ENCODE assay signal across 16 cellular contexts in the genomic region with DNA sequence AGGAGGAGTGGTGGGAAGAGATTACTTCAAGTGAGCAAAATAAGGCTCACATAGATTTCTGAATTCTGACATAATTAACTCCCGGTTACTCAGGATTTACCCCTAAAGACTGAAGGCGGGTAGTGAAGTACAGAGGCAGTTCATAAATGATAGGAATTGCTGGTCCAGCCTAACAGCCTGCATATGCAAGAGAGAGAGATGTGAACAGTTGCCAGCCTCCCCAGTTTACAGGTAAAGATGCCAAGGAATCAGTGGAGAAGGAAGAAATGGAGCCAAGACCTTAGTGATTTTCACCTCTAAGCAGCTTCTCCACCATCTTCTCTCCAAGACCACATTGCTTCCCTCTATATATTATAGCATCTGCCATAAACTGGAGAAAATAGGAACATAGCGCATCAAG.
"Had no signal": no experiment of that assay in that cellular context is flagged by ENCODE, and none has a peak within 500 bp of the region (broad histone marks: within the 10 kb centered on the region; RNA-seq: fewer than 3 reads in every experiment).

No MANE protein-coding gene starts in this region.

- H3K4me3 ChIP-seq: ascending aorta, lung, mucosa of descending colon, testis had no signal

- H3K36me3 Mint-ChIP-seq: natural killer cell treated with Interleukin-12 subunit alpha and Interleukin-12 subunit beta and Interleukin-15 and Interleukin-18, amount 100 ng/mL, for 72 hours had no signal

- H3K36me3 ChIP-seq: ascending aorta had no signal

- H3K9me3 Mint-ChIP-seq: activated CD8-positive, alpha-beta T cell treated with anti-CD3 and anti-CD28 coated beads for 36 hours; endodermal cell; natural killer cell treated with Interleukin-12 subunit alpha and Interleukin-12 subunit beta and Interleukin-15 and Interleukin-18, amount 100 ng/mL, for 72 hours; stimulated activated naive CD8-positive, alpha-beta T cell treated with anti-CD3 and anti-CD28 coated beads, Interleukin-15, amount 100 ng/mL, for 72 hours; T-helper 2 cell treated with Interferon-gamma antibody and Interleukin-4, amounts not matched to agents 5 μg/mL and 100 μg/mL, for 36 hours had no signal

- H3K27me3 ChIP-seq: ascending aorta, testis had no signal

- H3K9me3 ChIP-seq: ascending aorta, mucosa of descending colon, testis had no signal

- H3K27ac Mint-ChIP-seq: activated CD8-positive, alpha-beta T cell treated with anti-CD3 and anti-CD28 coated beads for 36 hours; endodermal cell; natural killer cell treated with Interleukin-12 subunit alpha and Interleukin-12 subunit beta and Interleukin-15 and Interleukin-18, amount 100 ng/mL, for 72 hours; stimulated activated naive CD8-positive, alpha-beta T cell treated with anti-CD3 and anti-CD28 coated beads, Interleukin-15, amount 100 ng/mL, for 72 hours; T-helper 2 cell treated with Interferon-gamma antibody and Interleukin-4, amounts not matched to agents 5 μg/mL and 100 μg/mL, for 36 hours had no signal

- DNase-seq: activated CD8-positive, alpha-beta memory T cell treated with anti-CD3 and anti-CD28 coated beads, Interleukin-2, amount 50 U/mL, for 4 hours; activated CD8-positive, alpha-beta T cell treated with anti-CD3 and anti-CD28 coated beads for 36 hours; endodermal cell; left colon; mucosa of descending colon; stimulated activated CD4-positive, alpha-beta T cell treated with anti-CD3 and anti-CD28 coated beads, Interleukin-15, amount 100 ng/mL, for 24 hours; stimulated activated CD4-positive, alpha-beta T cell treated with anti-CD3 and anti-CD28 coated beads, Interleukin-4, amount 100 ng/mL, for 24 hours; stimulated activated naive CD8-positive, alpha-beta T cell treated with anti-CD3 and anti-CD28 coated beads, Interleukin-15, amount 100 ng/mL, for 72 hours; SW 1271; testis had no signal

- H3K27ac ChIP-seq: ascending aorta, testis, VCaP had no signal

- H3K27me3 Mint-ChIP-seq: stimulated activated naive CD8-positive, alpha-beta T cell treated with anti-CD3 and anti-CD28 coated beads, Interleukin-15, amount 100 ng/mL, for 72 hours had no signal

- ATAC-seq: left colon; mucosa of descending colon; natural killer cell treated with Interleukin-12 subunit alpha and Interleukin-12 subunit beta and Interleukin-15 and Interleukin-18, amount 100 ng/mL, for 72 hours; sciatic nerve; stimulated activated naive CD8-positive, alpha-beta T cell treated with anti-CD3 and anti-CD28 coated beads, Interleukin-15, amount 100 ng/mL, for 72 hours had no signal

- H3K4me1 Mint-ChIP-seq: endodermal cell; stimulated activated naive CD8-positive, alpha-beta T cell treated with anti-CD3 and anti-CD28 coated beads, Interleukin-15, amount 100 ng/mL, for 72 hours had no signal

- H3K4me3 Mint-ChIP-seq: activated CD8-positive, alpha-beta T cell treated with anti-CD3 and anti-CD28 coated beads for 36 hours; endodermal cell; natural killer cell treated with Interleukin-12 subunit alpha and Interleukin-12 subunit beta and Interleukin-15 and Interleukin-18, amount 100 ng/mL, for 72 hours; stimulated activated naive CD8-positive, alpha-beta T cell treated with anti-CD3 and anti-CD28 coated beads, Interleukin-15, amount 100 ng/mL, for 72 hours; T-helper 2 cell treated with Interferon-gamma antibody and Interleukin-4, amounts not matched to agents 5 μg/mL and 100 μg/mL, for 36 hours had no signal
